1 cellular context compared by ENCODE assay signal in the genomic region with DNA sequence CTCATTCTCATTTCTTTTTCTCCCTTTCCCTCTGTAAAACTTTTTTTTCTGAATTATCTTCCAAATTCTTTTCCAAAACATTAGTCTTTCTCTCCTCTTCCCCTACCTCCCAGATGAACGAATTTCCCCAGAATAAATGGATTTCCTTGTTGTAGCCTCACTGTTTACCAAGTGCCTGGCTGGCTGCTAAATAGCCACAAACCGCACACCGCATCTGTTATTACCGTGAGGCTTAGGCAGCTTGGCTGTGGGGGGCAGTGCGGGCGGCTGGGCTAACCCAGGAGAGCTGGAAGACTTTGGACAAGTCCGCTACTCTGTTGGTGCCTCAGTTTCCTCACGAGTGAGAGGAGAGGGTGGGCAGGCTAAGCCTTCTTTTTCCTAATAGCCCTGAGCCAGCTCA.
TF ChIP-seq lines count a peak whose summit lies in the region.

No MANE protein-coding gene starts in this region.

TF ChIP-seq in H1, 55 proteins besides CTCF, POLR2A, EP300 and RAD21:
- TF ChIP-seq CBX8 (IDR thresholded peaks at IDR 0.05; ENCODE audit: borderline replicate concordance, low read depth, low read length), result no peak
- TF ChIP-seq TAF7 (optimal IDR thresholded peaks at IDR 0.05; ENCODE audit: borderline replicate concordance, low read depth, low read length), result no peak
- no peak for TF ChIP-seq CEBPB (IDR thresholded peaks at IDR 0.05; ENCODE audit: low read depth, low read length)
- no peak for TF ChIP-seq SP4 (IDR thresholded peaks at IDR 0.05; ENCODE audit: low read length)
- TF ChIP-seq SRF (IDR thresholded peaks at IDR 0.05; ENCODE audit: low read depth, low read length), result no peak
- TF ChIP-seq SAP30 (IDR thresholded peaks at IDR 0.05; ENCODE audit: insufficient read depth, insufficient replicate concordance, low read length), result no peak
- TF ChIP-seq GTF2F1 (IDR thresholded peaks at IDR 0.05; ENCODE audit: borderline replicate concordance, low read depth, low read length), result no peak
TF ChIP-seq in H1: peak in this region for 0.
